In the genomic region with DNA sequence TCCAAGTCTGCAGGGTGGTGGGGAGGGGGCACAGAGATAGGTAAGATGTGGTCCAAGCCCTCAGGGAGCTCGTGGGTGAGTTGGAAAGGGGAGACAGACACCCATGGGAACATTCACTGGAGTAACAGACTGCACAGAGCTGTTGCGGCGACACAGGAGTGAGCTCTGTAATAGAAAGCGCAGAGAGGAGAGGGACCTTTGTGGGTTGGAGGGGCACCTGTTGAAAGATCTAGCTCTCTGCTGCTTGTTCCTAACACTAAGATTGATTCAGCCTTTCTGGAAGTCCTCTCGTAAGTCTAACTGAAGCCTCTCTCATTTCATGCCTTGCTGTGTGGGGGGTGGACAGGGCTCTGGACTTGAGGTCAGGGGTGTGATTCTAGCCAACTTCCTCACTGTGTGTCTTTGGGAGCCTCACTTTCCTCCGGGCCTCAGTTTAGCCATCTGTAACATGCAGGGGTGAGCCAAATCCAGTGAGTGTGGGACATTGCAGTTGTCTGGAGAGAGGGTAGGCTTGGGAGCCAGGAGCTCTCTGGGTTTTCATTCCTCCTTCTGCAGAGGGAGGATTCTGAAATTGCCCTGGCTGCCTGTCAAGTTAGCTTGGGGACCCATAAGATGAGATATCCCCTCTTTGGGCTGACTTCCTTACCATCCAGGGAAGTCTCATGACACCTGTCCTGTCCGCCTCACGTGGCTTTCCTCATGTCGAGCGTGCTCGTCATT, we compare ENCODE assay signal across 20 cellular contexts. TPM values are rescaled to one million over a fixed set of nuclear protein-coding genes. Genes with fewer than 3 reads are reported as not detected.
DNase-seq lines count a peak whose midpoint lies in the region; ATAC-seq and TF ChIP-seq lines count a peak whose summit lies in the region.
"Had no signal": no experiment of that assay in that cellular context is flagged by ENCODE, and none has a peak within 500 bp of the region (broad histone marks: within the 10 kb centered on the region; RNA-seq: fewer than 3 reads in every experiment).

No MANE protein-coding gene starts in this region.

- peak; percentile 12 for DNase-seq in GM13977 (ENCODE audit: low spot score)
- no peak for DNase-seq in HL-60 (ENCODE audit: low read depth in 1 of 2, low spot score in 1 of 2)
- DNase-seq in esophagus muscularis mucosa (ENCODE audit: extremely low spot score) = no peak
- DNase-seq in psoas muscle = no peak
- DNase-seq in activated gamma-delta T cell treated with Interleukin-2 at 50 U/mL for 16 hours = no peak
- DNase-seq in mammary epithelial cell = no peak
- DNase-seq: activated CD4-positive, alpha-beta T cell treated with anti-CD3 and anti-CD28 coated beads for 1 hour; activated T-cell treated with anti-CD3 and anti-CD28 coated beads, Interleukin-2, amount 50 U/mL, for 24 hours; amniotic stem cell; CD4-positive, CD25-positive, alpha-beta regulatory T cell; EL; glutamatergic neuron; naive B cell; NCI-H2171; NCI-H524; upper lobe of right lung had no signal

- dilution Hi-C loops in mammary epithelial cell (cut with HindIII; ENCODE audit: low sequenced_read_pairs) = no loop called here

- CTCF ChIA-PET in mammary epithelial cell (lab: Charles Lee; ENCODE audit: low non-redundant PET) = no interaction called here

- no peak overlapping the region for H3K9ac ChIP-seq in mammary epithelial cell (ENCODE audit: insufficient read depth, low read length)
- H3K9ac ChIP-seq: KMS-11 had no signal

- H3K27me3 ChIP-seq in HL-60 (ENCODE audit: insufficient read depth, poor library complexity, severe bottlenecking) (no peaks in the 10 kb centered on the region), esophagus muscularis mucosa (no peaks in the 10 kb centered on the region), psoas muscle (ENCODE audit: insufficient read depth in 3 of 3, low read length in 2 of 3) (no peaks in the 10 kb centered on the region), mammary epithelial cell (ENCODE audit: insufficient read depth, low read length) (no peaks in the 10 kb centered on the region)
- H3K27me3 ChIP-seq: upper lobe of right lung had no signal

- no peak overlapping the region for H3K4me3 ChIP-seq in HL-60 (replicated peaks; ENCODE audit: insufficient read depth, low read length)
- H3K4me3 ChIP-seq in esophagus muscularis mucosa = no peak overlapping the region
- H3K4me3 ChIP-seq in psoas muscle = no peak overlapping the region
- H3K4me3 ChIP-seq in mammary epithelial cell (replicated peaks in 1 of 3; ENCODE audit: insufficient read depth in 1 of 3, low read depth in 2 of 3, low read length in 3 of 3) = no peak overlapping the region
- H3K4me3 ChIP-seq: upper lobe of right lung had no signal

- H3K79me2 ChIP-seq in mammary epithelial cell (ENCODE audit: insufficient read depth, low read length) = peaks cover 2% of the 10 kb centered on the region

- H4K20me1 ChIP-seq in mammary epithelial cell (ENCODE audit: insufficient read depth, low read length) = no peaks in the 10 kb centered on the region

- in situ Hi-C loops in GM13977 (cut with MboI; ENCODE audit: low pct_unique_long_range_greater_than_20kb, low sequenced_read_pairs, unreplicated experiment) = no loop called here
- in situ Hi-C loops in mammary epithelial cell (cut with MboI; ENCODE audit: low sequenced_read_pairs in 2 of 2) = no loop called here

- WGBS in esophagus muscularis mucosa = 91% methylated on average over 11 of the region's 11 CpGs
- WGBS in psoas muscle, 3 donors = 87 to 91% (median 89%) methylated on average over 11 of the region's 11 CpGs
- 96% methylated on average over 11 of the region's 11 CpGs for WGBS in mammary epithelial cell (ENCODE audit: low coverage, missing lambda C conversion rate)

- no peak for TF ChIP-seq EP300 in esophagus muscularis mucosa (IDR thresholded peaks at IDR 0.05)

- no peak for TF ChIP-seq CTCF in GM13977 (IDR thresholded peaks at IDR 0.05; ENCODE audit: extremely low read depth, insufficient read depth, missing control alignments)
- TF ChIP-seq CTCF in HL-60 (IDR thresholded peaks at IDR 0.05; ENCODE audit: insufficient read depth, low read length) = no peak
- no peak for TF ChIP-seq CTCF in esophagus muscularis mucosa (IDR thresholded peaks at IDR 0.05)
- TF ChIP-seq CTCF in psoas muscle (IDR thresholded peaks at IDR 0.05) = no peak
- TF ChIP-seq CTCF in mammary epithelial cell (conservative IDR thresholded peaks at IDR 0.05 in 1 of 2, IDR thresholded peaks at IDR 0.05 in 1 of 2; ENCODE audit: extremely low read depth in 1 of 2, insufficient read depth in 1 of 2, low read depth in 1 of 2, low read length in 2 of 2) = no peak

- H2AFZ ChIP-seq in mammary epithelial cell (ENCODE audit: low read depth, low read length) = no peak overlapping the region

- H3K36me3 ChIP-seq in esophagus muscularis mucosa (no peaks in the 10 kb centered on the region), psoas muscle (ENCODE audit: insufficient read depth in 1 of 2, low read depth in 1 of 2) (no peaks in the 10 kb centered on the region), mammary epithelial cell (ENCODE audit: insufficient read depth, low read length) (no peaks in the 10 kb centered on the region)
- H3K36me3 ChIP-seq: upper lobe of right lung had no signal

- H3K4me1 ChIP-seq in esophagus muscularis mucosa (peaks cover 37 to 79% (median 71%) of the 10 kb centered on the region in 4 donors), psoas muscle (peaks cover 49% of the 10 kb centered on the region), mammary epithelial cell (ENCODE audit: insufficient read depth, low read length) (peaks cover 27% of the 10 kb centered on the region)

- peak overlapping the region; percentile 70 for H3K27ac ChIP-seq in HL-60 (replicated peaks)
- H3K27ac ChIP-seq in esophagus muscularis mucosa (replicated peaks in 1 of 4) = peak overlapping the region; percentile 84 to 90 (median 88)
- H3K27ac ChIP-seq in psoas muscle = peak overlapping the region; percentile 90
- H3K27ac ChIP-seq in mammary epithelial cell (ENCODE audit: insufficient read depth, low read depth, low read length) = no peak overlapping the region
- H3K27ac ChIP-seq: KMS-11, upper lobe of right lung had no signal

- no TSS peak for BruUV-seq in mammary epithelial cell (replicated peaks; lab: Mats Ljungman, UMichigan)

- H3K4me2 ChIP-seq in mammary epithelial cell (ENCODE audit: insufficient read depth, low read depth, low read length) = no peak overlapping the region
- H3K4me2 ChIP-seq: KMS-11 had no signal

- TF ChIP-seq POLR2A in esophagus muscularis mucosa (IDR thresholded peaks at IDR 0.05; ENCODE audit: low read depth) = no peak

- H3K9me3 ChIP-seq in esophagus muscularis mucosa (no peaks in the 10 kb centered on the region), psoas muscle (no peaks in the 10 kb centered on the region), mammary epithelial cell (replicated peaks; ENCODE audit: insufficient read depth, low read length) (no peaks in the 10 kb centered on the region)
- H3K9me3 ChIP-seq: upper lobe of right lung had no signal

- no peak for ATAC-seq in psoas muscle
- no peak for ATAC-seq in HG03354 (IDR thresholded peaks at IDR 0.05; ENCODE audit: poor library complexity, severe bottlenecking, unreplicated experiment)
- ATAC-seq in GM21737 (IDR thresholded peaks at IDR 0.05; ENCODE audit: unreplicated experiment) = no peak
- ATAC-seq: sciatic nerve had no signal

- intact Hi-C loops in esophagus muscularis mucosa (cut with DNase I) (loop anchor here (5.0 kb wide), 1 partner anchor 36 kb away; no protein-coding TSS in a partner anchor), psoas muscle (cut with DNase I) (loop anchor here (5.0 kb wide), 1 partner anchor 36 kb away; no protein-coding TSS in a partner anchor), mammary epithelial cell (cut with micrococcal nuclease) (no loop called here)

RNA-seq across cellular contexts. Expression of a gene that starts 2.0 kb away (rescaled TPM):
- total RNA-seq in esophagus muscularis mucosa = 10 to 100 TPM in 2 of 4 donors, 1 to 10 TPM in 2; 6.9 to 19.1 (median 13.4) TPM
- 10 to 100 TPM in 1 of 4 donors, 1 to 10 TPM in 3; 2.4 to 13.9 (median 5.0) TPM for total RNA-seq in psoas muscle
- 1 to 10 TPM in 1 of 3 donors, under 1 TPM in 2; 0.82 to 2.3 (median 0.93) TPM for polyA plus RNA-seq in psoas muscle
- 1 to 10 TPM; 3.7 to 6.3 TPM for total RNA-seq in mammary epithelial cell
- polyA plus RNA-seq in mammary epithelial cell = 9.4 TPM
- polyA minus RNA-seq in mammary epithelial cell = 9.7 TPM
